ENCODE assay signal across 9 cellular contexts in genomic region chr19:5627395-5627904, GRCh38. TPM values are rescaled to one million over a fixed set of nuclear protein-coding genes. Genes with fewer than 3 reads are reported as not detected.
DNase-seq lines count a peak whose midpoint lies in the region; ATAC-seq and TF ChIP-seq lines count a peak whose summit lies in the region.
"Had no signal": no experiment of that assay in that cellular context is flagged by ENCODE, and none has a peak within 500 bp of the region (broad histone marks: within the 10 kb centered on the region; RNA-seq: fewer than 3 reads in every experiment).

No MANE protein-coding gene starts in this region.

- peaks cover 4% of the 10 kb centered on the region for H3K36me3 Mint-ChIP-seq in IgD-negative memory B cell

- H3K27ac ChIP-seq in A673 (ENCODE audit: low read depth, low read length, poor library complexity, severe bottlenecking) (no peak overlapping the region), PC-9 (no peak overlapping the region)
- H3K27ac ChIP-seq: C4-2B had no signal

- no peaks in the 10 kb centered on the region for H3K27me3 ChIP-seq in A673 (replicated peaks; ENCODE audit: insufficient read depth, low read depth, low read length, poor library complexity)
- no peaks in the 10 kb centered on the region for H3K27me3 ChIP-seq in PC-9 (ENCODE audit: insufficient read depth, low read depth)

- H3K4me3 ChIP-seq in A673 (ENCODE audit: low read depth, low read length, poor library complexity, severe bottlenecking) (no peak overlapping the region), PC-9 (no peak overlapping the region)

- H3K27ac Mint-ChIP-seq in IgD-negative memory B cell: peak overlapping the region; percentile 17 to 99 (median 87)

- H3K9me2 ChIP-seq in PC-9 (ENCODE audit: insufficient read depth): no peaks in the 10 kb centered on the region

- CTCF ChIA-PET in A673 (lab: Charles Lee): interaction anchor here (0.6 kb wide), 1 partner anchor 60 kb away, joined by 17 read pairs; no protein-coding TSS in a partner anchor
- CTCF ChIA-PET in PC-9 (lab: Charles Lee): no interaction called here

- H2AFZ ChIP-seq in PC-9: no peak overlapping the region

- H3K4me1 ChIP-seq in A673 (ENCODE audit: insufficient read depth, low read length, poor library complexity, severe bottlenecking) (peaks cover 21% of the 10 kb centered on the region), PC-9 (replicated peaks; ENCODE audit: insufficient read depth) (peaks cover 10% of the 10 kb centered on the region)

- H4K20me1 ChIP-seq in PC-9 (ENCODE audit: insufficient read depth): peaks cover 62% of the 10 kb centered on the region

- TF ChIP-seq CTCF in A673 (conservative IDR thresholded peaks at IDR 0.05; ENCODE audit: low read depth, low read length) (no peak), PC-9 (conservative IDR thresholded peaks at IDR 0.05) (no peak)

- peaks cover 94% of the 10 kb centered on the region for H3K79me2 ChIP-seq in PC-9 (ENCODE audit: low read depth)

- intact Hi-C loops in A673 (cut with micrococcal nuclease; ENCODE audit: unreplicated experiment) (no loop called here), PC-9 (cut with micrococcal nuclease; ENCODE audit: unreplicated experiment) (no loop called here)

- no peaks in the 10 kb centered on the region for H3K9me3 ChIP-seq in A673 (ENCODE audit: low read depth, low read length, poor library complexity, severe bottlenecking)
- no peaks in the 10 kb centered on the region for H3K9me3 ChIP-seq in PC-9 (ENCODE audit: insufficient read depth, low read depth)

- H3F3A ChIP-seq in PC-9 (ENCODE audit: insufficient read depth, low read depth): no peaks in the 10 kb centered on the region; the same call in 1 of the 2 replicates

- POLR2A ChIA-PET in A673 (lab: Charles Lee; ENCODE audit: low non-redundant PET) (no interaction called here), PC-9 (lab: Charles Lee; ENCODE audit: unreplicated experiment) (no interaction called here)

- H3K9me3 Mint-ChIP-seq in IgD-negative memory B cell: no peaks in the 10 kb centered on the region

- H3K4me3 Mint-ChIP-seq in IgD-negative memory B cell: peak overlapping the region; percentile 10 to 67 (median 53)

- H3K36me3 ChIP-seq in A673 (ENCODE audit: insufficient read depth, low read length, poor library complexity, severe bottlenecking) (peaks cover 64% of the 10 kb centered on the region), PC-9 (ENCODE audit: low read depth) (peaks cover 13% of the 10 kb centered on the region)

- no peaks in the 10 kb centered on the region for H3K27me3 Mint-ChIP-seq in IgD-negative memory B cell

- ATAC-seq in GM18498 (IDR thresholded peaks at IDR 0.05; ENCODE audit: unreplicated experiment): no peak

- H3K4me2 ChIP-seq in PC-9: no peak overlapping the region

- peaks cover 50 to 54% (median 54%) of the 10 kb centered on the region in 3 donors for H3K4me1 Mint-ChIP-seq in IgD-negative memory B cell

- BruUV-seq in A673 (replicated peaks; lab: Mats Ljungman, UMichigan) (no TSS peak), PC-9 (replicated peaks; lab: Mats Ljungman, UMichigan) (no TSS peak)

- peak; percentile 44 for DNase-seq in A673 (ENCODE audit: low spot score)
- DNase-seq in activated T-cell treated with anti-CD3 and anti-CD28 coated beads for 4 hours: peak; percentile 42
- peak; percentile 31 for DNase-seq in hepatic stellate cell (ENCODE audit: low spot score)
- DNase-seq in stimulated activated CD4-positive, alpha-beta T cell treated with anti-CD3 and anti-CD28 coated beads, TNF-alpha, amount 100 ng/mL, for 4 hours (ENCODE audit: low read depth in 3 of 3): peak in 2 of 3 experiments; percentile 6 to 14
- DNase-seq in HK-2 (ENCODE audit: unreplicated experiment): no peak
- no peak for DNase-seq in PC-9

RNA-seq across cellular contexts. Expression of gene SAFB, which starts 4.6 kb away (rescaled TPM):
- total RNA-seq in A673 (2021) (158 and 171 TPM in 2 replicates), PC-9 (2021) (68.7 and 88.7 TPM in 2 replicates)
- 110 TPM for polyA plus RNA-seq in IgD-negative memory B cell

RNA-seq across cellular contexts. Expression of gene SAFB2, which starts 4.9 kb away (rescaled TPM):
- total RNA-seq in A673 (2021) (124 and 153 TPM in 2 replicates), PC-9 (2021) (43.1 and 66.1 TPM in 2 replicates)
- polyA plus RNA-seq in IgD-negative memory B cell: 70.8 TPM

RNA-seq across cellular contexts. Expression of gene MICOS13, which starts 52.9 kb away (rescaled TPM):
- total RNA-seq in A673 (2021): 36.3 and 43.6 TPM in 2 replicates
- polyA plus RNA-seq in IgD-negative memory B cell: 107 TPM
- total RNA-seq in PC-9 (2021): 31.1 and 34.7 TPM in 2 replicates

RNA-seq across cellular contexts. Expression of gene HSD11B1L, which starts 53.4 kb away (rescaled TPM):
- total RNA-seq in A673 (2021) (5.7 and 8.2 TPM in 2 replicates), PC-9 (2021) (7.5 and 11.9 TPM in 2 replicates)
- polyA plus RNA-seq in IgD-negative memory B cell: 2.1 TPM

RNA-seq across cellular contexts. Expression of gene TINCR, which starts 59.7 kb away (rescaled TPM):
- total RNA-seq in A673 (2021): 0.34 and 0.90 TPM in 2 replicates
- polyA plus RNA-seq in IgD-negative memory B cell: not detected
- 4.4 and 8.0 TPM in 2 replicates for total RNA-seq in PC-9 (2021)

Comparison
In these comparisons a context has a peak if more than half of its experiments do, and no peak if none do; other contexts are left out.
1. DNase-seq: peak in A673 (single experiment), activated T-cell treated with anti-CD3 and anti-CD28 coated beads for 4 hours (single experiment), hepatic stellate cell (single experiment) and stimulated activated CD4-positive, alpha-beta T cell treated with anti-CD3 and anti-CD28 coated beads, TNF-alpha, amount 100 ng/mL, for 4 hours (2 of 3); none in HK-2 (single experiment) and PC-9 (0 of 2).